Comparison of ENCODE assay signal across 8 cellular contexts in the genomic region with DNA sequence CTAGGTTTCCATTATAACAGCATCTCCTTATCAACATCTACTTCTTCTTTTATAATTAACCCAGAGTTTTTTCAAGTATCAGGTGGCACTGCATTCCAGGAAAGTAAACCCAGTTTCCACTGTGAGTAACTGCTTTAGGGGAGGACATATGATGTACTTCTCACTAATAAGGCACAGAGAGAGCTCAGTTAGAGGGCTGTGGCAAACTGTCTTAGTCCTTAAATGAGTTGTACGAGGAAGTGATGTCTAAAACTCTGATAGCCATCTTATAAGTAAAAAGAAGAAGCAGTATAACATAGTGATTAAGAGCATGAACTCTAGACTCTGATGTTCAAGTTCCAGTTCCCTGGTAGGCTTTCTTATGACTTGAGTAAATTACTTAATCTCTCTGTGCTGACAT. TPM values are rescaled to one million over a fixed set of nuclear protein-coding genes. Genes with fewer than 3 reads are reported as not detected.
DNase-seq lines count a peak whose midpoint lies in the region; ATAC-seq and TF ChIP-seq lines count a peak whose summit lies in the region.
"Had no signal": no experiment of that assay in that cellular context is flagged by ENCODE, and none has a peak within 500 bp of the region (broad histone marks: within the 10 kb centered on the region; RNA-seq: fewer than 3 reads in every experiment).

No MANE protein-coding gene starts in this region.

- no peaks in the 10 kb centered on the region for H3K27me3 ChIP-seq in naive thymus-derived CD4-positive, alpha-beta T cell (ENCODE audit: control insufficient read depth in 2 of 2, insufficient read depth in 2 of 2, low read length in 2 of 2)
- no peaks in the 10 kb centered on the region for H3K27me3 ChIP-seq in right cardiac atrium (ENCODE audit: control insufficient read depth, insufficient read depth)

- H3K4me1 Mint-ChIP-seq in naive thymus-derived CD4-positive, alpha-beta T cell = peaks cover 0 to 22% (median 5%) of the 10 kb centered on the region in 7 donors

- H3K4me3 ChIP-seq in NB4 (ENCODE audit: low read depth, low read length) (no peak overlapping the region), right cardiac atrium (ENCODE audit: low read length) (no peak overlapping the region)
- H3K4me3 ChIP-seq in naive thymus-derived CD4-positive, alpha-beta T cell (ENCODE audit: low read length) = no peak overlapping the region

- peak overlapping the region in 2 of 10 donors; percentile 3 to 16 for H3K4me3 Mint-ChIP-seq in naive thymus-derived CD4-positive, alpha-beta T cell

- peak; percentile 1 for DNase-seq in NB4 (ENCODE audit: low read depth)
- DNase-seq in naive thymus-derived CD4-positive, alpha-beta T cell = no peak
- DNase-seq in right cardiac atrium = no peak
- no peak for DNase-seq in NCI-H1417 treated with DMSO at 0.1 percent for 48 hours (lab: John Stamatoyannopoulos, UW)

- H3K36me3 ChIP-seq in naive thymus-derived CD4-positive, alpha-beta T cell (ENCODE audit: control insufficient read depth in 2 of 3, insufficient read depth in 3 of 3, low read length in 3 of 3) = no peaks in the 10 kb centered on the region

- H3K36me3 Mint-ChIP-seq in naive thymus-derived CD4-positive, alpha-beta T cell = no peaks in the 10 kb centered on the region

- ATAC-seq in GM19023 (IDR thresholded peaks at IDR 0.05; ENCODE audit: unreplicated experiment) (peak; percentile 74), HG02642 (IDR thresholded peaks at IDR 0.05; ENCODE audit: poor library complexity, unreplicated experiment) (peak; percentile 75), right cardiac atrium (no peak), esophagus mucosa (no peak)
- ATAC-seq in naive thymus-derived CD4-positive, alpha-beta T cell = peak; percentile 72
- ATAC-seq: Right ventricle myocardium inferior had no signal

- no peaks in the 10 kb centered on the region for H3K9me3 Mint-ChIP-seq in naive thymus-derived CD4-positive, alpha-beta T cell

- peak overlapping the region in 1 of 9 donors; percentile 65 for H3K27ac Mint-ChIP-seq in naive thymus-derived CD4-positive, alpha-beta T cell

- TF ChIP-seq CTCF in NB4 (IDR thresholded peaks at IDR 0.05; ENCODE audit: low read depth, low read length) = no peak

- no peaks in the 10 kb centered on the region for H3K4me1 ChIP-seq in naive thymus-derived CD4-positive, alpha-beta T cell (ENCODE audit: control insufficient read depth in 2 of 2, insufficient read depth in 2 of 2, low read length in 2 of 2)
- no peaks in the 10 kb centered on the region for H3K4me1 ChIP-seq in right cardiac atrium (ENCODE audit: control insufficient read depth, insufficient read depth, low read length)

- 75% methylated on average over 1 of the region's 1 CpG for WGBS in right cardiac atrium

- no peak for TF ChIP-seq POLR2A in NB4 (IDR thresholded peaks at IDR 0.05; ENCODE audit: extremely low read depth, insufficient read length)

- peaks cover 2 to 12% (median 10%) of the 10 kb centered on the region in 5 donors for H3K27me3 Mint-ChIP-seq in naive thymus-derived CD4-positive, alpha-beta T cell

- H3K27ac ChIP-seq in naive thymus-derived CD4-positive, alpha-beta T cell (ENCODE audit: low read depth, low read length) = no peak overlapping the region
- no peak overlapping the region for H3K27ac ChIP-seq in right cardiac atrium (ENCODE audit: low read length)

- no peaks in the 10 kb centered on the region for H3K9me3 ChIP-seq in naive thymus-derived CD4-positive, alpha-beta T cell (ENCODE audit: control insufficient read depth in 2 of 3, low read length in 3 of 3)
- no peaks in the 10 kb centered on the region for H3K9me3 ChIP-seq in right cardiac atrium (ENCODE audit: control insufficient read depth, low read length)

- intact Hi-C loops in naive thymus-derived CD4-positive, alpha-beta T cell (cut with micrococcal nuclease) = no loop called here
- intact Hi-C loops in right cardiac atrium (cut with DNase I) = no loop called here

- POLR2A ChIA-PET in naive thymus-derived CD4-positive, alpha-beta T cell (lab: Charles Lee) = no interaction called here

- CTCF ChIA-PET in naive thymus-derived CD4-positive, alpha-beta T cell (lab: Charles Lee) = no interaction called here

RNA-seq across cellular contexts. Expression of a gene that starts 58.7 kb away (rescaled TPM):
- total RNA-seq in naive thymus-derived CD4-positive, alpha-beta T cell = 10 to 100 TPM in 2 of 5 experiments, under 1 TPM in 1, not detected in 2; 0.17 to 73.8 (median 21.8) TPM
- polyA plus RNA-seq in naive thymus-derived CD4-positive, alpha-beta T cell = not detected
- total RNA-seq in right cardiac atrium = 1 to 10 TPM; 2.6 to 8.4 (median 6.5) TPM
- polyA plus RNA-seq in right cardiac atrium = 2.3 TPM
- 0.80 TPM for total RNA-seq in esophagus mucosa

Comparison
In these comparisons a context has a peak if more than half of its experiments do, and no peak if none do; other contexts are left out.
1. ATAC-seq: peak in GM19023 (single experiment), HG02642 (single experiment) and naive thymus-derived CD4-positive, alpha-beta T cell (single experiment); none in right cardiac atrium (0 of 2) and esophagus mucosa (single experiment).